In the genomic region with DNA sequence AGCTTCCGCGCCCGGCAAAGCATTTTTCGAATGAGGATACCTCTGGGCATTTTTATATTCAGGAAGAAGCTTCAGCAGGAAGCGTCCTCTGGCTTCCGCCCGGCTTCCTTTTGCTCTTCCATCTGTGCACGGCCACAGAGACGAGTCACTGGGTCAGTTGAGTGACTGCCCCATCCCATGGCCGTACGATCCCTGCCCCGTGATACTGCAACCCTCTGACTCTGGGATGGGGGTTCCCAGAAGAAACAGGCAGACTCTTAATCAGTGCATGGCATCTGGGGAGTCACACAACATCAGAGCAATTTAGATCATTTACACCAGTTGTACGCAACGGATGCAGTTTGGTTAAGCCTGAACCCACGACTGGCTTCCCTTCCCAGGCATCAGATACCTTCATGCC, we compare ENCODE assay signal across 18 cellular contexts. TPM values are rescaled to one million over a fixed set of nuclear protein-coding genes. Genes with fewer than 3 reads are reported as not detected.
DNase-seq lines count a peak whose midpoint lies in the region; ATAC-seq and TF ChIP-seq lines count a peak whose summit lies in the region.
"Had no signal": no experiment of that assay in that cellular context is flagged by ENCODE, and none has a peak within 500 bp of the region (broad histone marks: within the 10 kb centered on the region; RNA-seq: fewer than 3 reads in every experiment).

No MANE protein-coding gene starts in this region.

- H3K27ac Mint-ChIP-seq in GM23338 (no peak overlapping the region), endodermal cell (no peak overlapping the region), nephron progenitor cell (peak overlapping the region; percentile 47)
- H3K27ac Mint-ChIP-seq: B cell; CD4-positive, CD25-positive, alpha-beta regulatory T cell; CD8-positive, alpha-beta T cell had no signal

- H3K79me2 ChIP-seq in GM23338 (replicated peaks; ENCODE audit: insufficient read depth): no peaks in the 10 kb centered on the region

- intact Hi-C loops in stomach (cut with DNase I; ENCODE audit: low total_unique reads): no loop called here

- H3K4me1 Mint-ChIP-seq in GM23338 (peaks cover 28% of the 10 kb centered on the region), endodermal cell (peaks cover 4% of the 10 kb centered on the region), nephron progenitor cell (peaks cover 36% of the 10 kb centered on the region)
- H3K4me1 Mint-ChIP-seq: B cell; CD4-positive, CD25-positive, alpha-beta regulatory T cell had no signal

- H3K4me1 ChIP-seq in GM23338 (ENCODE audit: insufficient read depth) (peaks cover 23% of the 10 kb centered on the region), endodermal cell (ENCODE audit: control insufficient read depth, insufficient read depth, low read length) (no peaks in the 10 kb centered on the region), stomach (peaks cover 0 to 5% (median 0%) of the 10 kb centered on the region in 4 donors)
- H3K4me1 ChIP-seq: BLaER1 had no signal

- DNase-seq in GM23338 (ENCODE audit: low spot score) (no peak), endodermal cell (peak; percentile 34), nephron progenitor cell (no peak), SIG-M5 (lab: John Stamatoyannopoulos, UW) (no peak), NCI-H2196 (lab: John Stamatoyannopoulos, UW; ENCODE audit: unreplicated experiment) (no peak), stomach (no peak)
- DNase-seq: Caco-2; CD4-positive, CD25-positive, alpha-beta regulatory T cell; CD8-positive, alpha-beta T cell; DMS153; DND-41; GOT3; H7; HCEC 1CT had no signal

- H3K4me3 ChIP-seq in GM23338 (no peak overlapping the region), endodermal cell (ENCODE audit: low read length) (no peak overlapping the region), stomach (no peak overlapping the region)
- H3K4me3 ChIP-seq: BLaER1 had no signal

- H3K27ac ChIP-seq in GM23338 (ENCODE audit: low read depth) (no peak overlapping the region), endodermal cell (ENCODE audit: low read depth, low read length) (no peak overlapping the region), stomach (no peak overlapping the region)
- H3K27ac ChIP-seq: 22Rv1, BLaER1, C4-2B had no signal

- no peak for TF ChIP-seq CTCF in GM23338 (conservative IDR thresholded peaks at IDR 0.05; ENCODE audit: low read depth in 2 of 2)
- TF ChIP-seq CTCF in endodermal cell (conservative IDR thresholded peaks at IDR 0.05): no peak
- no peak for TF ChIP-seq CTCF in nephron progenitor cell (IDR thresholded peaks at IDR 0.05)
- no peak for TF ChIP-seq CTCF in stomach (IDR thresholded peaks at IDR 0.05)

- TF ChIP-seq POLR2A in stomach (IDR thresholded peaks at IDR 0.05): no peak

- peaks cover 4% of the 10 kb centered on the region for H3K27me3 Mint-ChIP-seq in GM23338 (ENCODE audit: insufficient read depth, low read depth, poor library complexity)
- no peaks in the 10 kb centered on the region for H3K27me3 Mint-ChIP-seq in endodermal cell (ENCODE audit: insufficient read depth)
- peaks cover 9% of the 10 kb centered on the region for H3K27me3 Mint-ChIP-seq in nephron progenitor cell (ENCODE audit: low read depth, poor library complexity)

- no peak overlapping the region for H3K4me2 ChIP-seq in GM23338
- H3K4me2 ChIP-seq: BLaER1 had no signal

- H3K9me2 ChIP-seq in GM23338 (ENCODE audit: insufficient read depth): no peaks in the 10 kb centered on the region

- WGBS in endodermal cell (ENCODE audit: insufficient coverage in 1 of 2, insufficient read length in 1 of 2), 2 experiments: 93 to 95% methylated on average over 12 to 15 of the region's 15 CpGs
- WGBS in stomach, 5 donors: 85 to 90% (median 86%) methylated on average over 15 of the region's 15 CpGs

- no peak overlapping the region for H3K4me3 Mint-ChIP-seq in GM23338
- H3K4me3 Mint-ChIP-seq in endodermal cell: no peak overlapping the region
- no peak overlapping the region for H3K4me3 Mint-ChIP-seq in nephron progenitor cell
- H3K4me3 Mint-ChIP-seq: B cell; CD4-positive, CD25-positive, alpha-beta regulatory T cell; CD8-positive, alpha-beta T cell had no signal

- H3K9ac ChIP-seq in endodermal cell (ENCODE audit: extremely low read depth, low read length, poor library complexity, severe bottlenecking): no peak overlapping the region
- H3K9ac ChIP-seq: BLaER1 had no signal

- H3K27me3 ChIP-seq in GM23338 (ENCODE audit: insufficient read depth): no peaks in the 10 kb centered on the region
- H3K27me3 ChIP-seq in endodermal cell (ENCODE audit: control insufficient read depth, insufficient read depth, low read length, poor library complexity, severe bottlenecking): no peaks in the 10 kb centered on the region
- H3K27me3 ChIP-seq in stomach: peaks cover 0 to 8% (median 0%) of the 10 kb centered on the region in 3 donors
- H3K27me3 ChIP-seq: BLaER1 had no signal

- no peak for ATAC-seq in GM23338
- ATAC-seq: CD8-positive, alpha-beta T cell had no signal

- H3K36me3 Mint-ChIP-seq in GM23338 (ENCODE audit: low read depth) (no peaks in the 10 kb centered on the region), endodermal cell (ENCODE audit: low read depth) (no peaks in the 10 kb centered on the region), nephron progenitor cell (ENCODE audit: low read depth) (no peaks in the 10 kb centered on the region)
- H3K36me3 Mint-ChIP-seq: CD4-positive, CD25-positive, alpha-beta regulatory T cell; CD8-positive, alpha-beta T cell had no signal

- TF ChIP-seq EP300 in stomach (IDR thresholded peaks at IDR 0.05): no peak

- no peaks in the 10 kb centered on the region for H4K20me1 ChIP-seq in GM23338 (replicated peaks; ENCODE audit: insufficient read depth)
- H4K20me1 ChIP-seq: BLaER1 had no signal

- no peaks in the 10 kb centered on the region for H3K9me3 ChIP-seq in endodermal cell (ENCODE audit: control insufficient read depth, low read length)
- H3K9me3 ChIP-seq in stomach: no peaks in the 10 kb centered on the region

- H3K36me3 ChIP-seq in GM23338 (ENCODE audit: insufficient read depth) (no peaks in the 10 kb centered on the region), endodermal cell (ENCODE audit: control insufficient read depth, insufficient read depth, low read length) (no peaks in the 10 kb centered on the region), stomach (no peaks in the 10 kb centered on the region)
- H3K36me3 ChIP-seq: BLaER1 had no signal

- H2AFZ ChIP-seq in GM23338: peak overlapping the region; percentile 23; the same call in 1 of the 2 replicates

- no peaks in the 10 kb centered on the region for H3F3A ChIP-seq in GM23338 (replicated peaks; ENCODE audit: low read depth)

- no peaks in the 10 kb centered on the region for H3K9me3 Mint-ChIP-seq in GM23338
- no peaks in the 10 kb centered on the region for H3K9me3 Mint-ChIP-seq in endodermal cell
- H3K9me3 Mint-ChIP-seq in nephron progenitor cell: peaks cover 5% of the 10 kb centered on the region
- H3K9me3 Mint-ChIP-seq: CD4-positive, CD25-positive, alpha-beta regulatory T cell; CD8-positive, alpha-beta T cell had no signal

TF ChIP-seq in GM23338, 12 proteins besides CTCF, POLR2A, EP300 and RAD21 (continues in another document):
- no peak for TF ChIP-seq EZH2phosphoT487 (IDR thresholded peaks at IDR 0.05; ENCODE audit: unreplicated experiment)
- no peak for TF ChIP-seq STAT1 (IDR thresholded peaks at IDR 0.05; ENCODE audit: unreplicated experiment)
- no peak for TF ChIP-seq NANOG (IDR thresholded peaks at IDR 0.05; ENCODE audit: borderline replicate concordance)
- no peak for TF ChIP-seq ZNF331 (CRISPR knock-in tag; IDR thresholded peaks at IDR 0.05; ENCODE audit: low read depth)

RNA-seq across cellular contexts. Expression of gene SLC4A3, which starts 40.9 kb away (rescaled TPM):
- total RNA-seq in GM23338 (2014; rRNA removed; shearing (Covaris generic)): 5.6 and 6.8 TPM in 2 replicates
- 3.6 and 3.9 TPM in 2 replicates for polyA plus RNA-seq in GM23338 (2016; fragmentation: Nextera tagmentation; extraction: Ambion mirVana)
- 10 to 100 TPM; 13.4 to 20.2 TPM for total RNA-seq in endodermal cell
- polyA plus RNA-seq in endodermal cell (2013, experiment 1 of 2): 8.0 TPM
- 5.3 TPM for polyA plus RNA-seq in endodermal cell (2013, experiment 2 of 2)
- total RNA-seq in stomach: 10 to 100 TPM in 1 of 5 donors, 1 to 10 TPM in 2, under 1 TPM in 1, not detected in 1; 0.58 to 22.8 (median 1.9) TPM
- polyA plus RNA-seq in stomach: 1 to 10 TPM; 1.2 to 2.5 (median 1.6) TPM
- total RNA-seq: B cell; CD4-positive, CD25-positive, alpha-beta regulatory T cell; CD8-positive, alpha-beta T cell had no signal
- polyA plus RNA-seq: CD4-positive, CD25-positive, alpha-beta regulatory T cell had no signal
